ENCODE assay signal across 9 cellular contexts in the genomic region with DNA sequence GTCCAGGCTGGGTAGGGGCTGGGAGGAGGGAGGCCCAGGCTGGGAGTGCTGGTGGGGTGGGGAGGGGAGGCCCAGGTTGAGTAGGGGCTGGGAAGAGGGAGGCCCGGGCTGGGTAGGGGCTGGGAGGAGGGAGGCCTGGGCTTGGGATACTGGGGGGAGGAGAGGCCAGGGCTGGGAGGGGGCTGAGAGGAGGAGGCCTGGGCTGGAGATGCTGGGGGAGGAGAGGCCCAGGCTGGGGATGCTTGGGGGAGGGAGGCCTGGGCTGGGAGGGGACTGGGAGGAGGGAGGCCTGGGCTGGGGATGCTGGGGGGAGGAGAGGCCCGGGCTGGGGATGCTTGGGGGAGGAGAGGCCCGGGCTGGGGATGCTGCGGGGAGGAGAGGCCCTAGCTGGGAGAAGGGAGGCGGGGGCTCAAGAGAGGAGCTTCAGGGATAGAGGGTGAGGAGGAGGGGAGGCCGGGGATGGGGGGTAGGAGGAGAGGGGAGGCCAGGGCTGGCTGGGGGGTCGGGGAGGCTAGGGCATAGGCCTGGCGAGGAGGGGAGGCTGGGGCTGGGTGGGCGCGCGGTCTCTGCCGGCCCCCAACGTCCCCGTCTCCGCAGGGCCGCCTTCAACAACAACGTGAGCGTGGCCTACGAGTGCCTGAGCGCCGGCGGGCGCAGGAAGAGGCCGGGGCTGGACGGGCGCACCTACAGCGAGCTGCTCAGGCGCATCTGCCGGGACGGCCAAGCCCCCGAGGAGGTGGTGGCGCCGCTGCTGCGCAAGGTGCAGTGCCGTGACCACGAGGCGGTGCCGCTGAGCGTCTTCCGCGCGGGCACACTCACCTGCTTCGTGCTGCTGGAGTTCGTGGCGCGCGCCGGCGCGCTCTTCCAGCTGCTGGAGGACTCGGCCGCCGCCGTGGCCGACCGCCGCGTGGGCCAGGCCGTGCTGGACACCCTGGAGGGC. TPM values are rescaled to one million over a fixed set of nuclear protein-coding genes. Genes with fewer than 3 reads are reported as not detected.
DNase-seq lines count a peak whose midpoint lies in the region; ATAC-seq and TF ChIP-seq lines count a peak whose summit lies in the region.
"Had no signal": no experiment of that assay in that cellular context is flagged by ENCODE, and none has a peak within 500 bp of the region (broad histone marks: within the 10 kb centered on the region; RNA-seq: fewer than 3 reads in every experiment).

No MANE protein-coding gene starts in this region.

- no peak overlapping the region for H3K27ac ChIP-seq in HCT116 (ENCODE audit: low read depth, low read length)

- 0 out of 4 replicates have a peak, but pooled peaks cover 0 to 5% of the 10 kb centered on the region in 2 experiments for H3K36me3 ChIP-seq in HCT116 (ENCODE audit: control insufficient read depth in 1 of 2, insufficient read depth in 2 of 2, low read length in 2 of 2)

- TF ChIP-seq CTCF in HCT116 (IDR thresholded peaks at IDR 0.05 in 2 of 3, conservative IDR thresholded peaks at IDR 0.05 in 1 of 3; ENCODE audit: borderline replicate concordance in 1 of 3, insufficient read depth in 1 of 3, low read depth in 2 of 3, low read length in 2 of 3) (no peak), glutamatergic neuron (IDR thresholded peaks at IDR 0.05; ENCODE audit: partially characterized antibody, unreplicated experiment) (no peak), GM10266 (IDR thresholded peaks at IDR 0.05; ENCODE audit: control insufficient read depth, insufficient read depth, low read depth, missing control alignments) (no peak)

- TF ChIP-seq POLR2A in HCT116 (IDR thresholded peaks at IDR 0.05; ENCODE audit: borderline replicate concordance, extremely low read depth, insufficient read depth, insufficient read length), result no peak

- no peaks in the 10 kb centered on the region for H3K4me1 ChIP-seq in HCT116 (ENCODE audit: control insufficient read depth in 1 of 2, insufficient read depth in 2 of 2, low read length in 2 of 2)

- H3K79me2 ChIP-seq in HCT116 (ENCODE audit: insufficient read depth, low read length), result no peaks in the 10 kb centered on the region

- H3K4me2 ChIP-seq in HCT116 (ENCODE audit: low read length), result no peak overlapping the region

- H3K4me1 Mint-ChIP-seq in glutamatergic neuron (ENCODE audit: low read depth, unreplicated experiment), result no peaks in the 10 kb centered on the region

- H3K4me3 Mint-ChIP-seq in glutamatergic neuron (ENCODE audit: unreplicated experiment), result no peak overlapping the region

- no peaks in the 10 kb centered on the region for H4K20me1 ChIP-seq in HCT116 (ENCODE audit: insufficient read depth)

- no peaks in the 10 kb centered on the region for H3K9me3 ChIP-seq in HCT116 (ENCODE audit: control insufficient read depth in 1 of 2, insufficient read depth in 1 of 2, low read depth in 1 of 2, low read length in 2 of 2)

- CTCF ChIA-PET in HCT116 (lab: Charles Lee), result no interaction called here

- no peak overlapping the region for H3K9ac ChIP-seq in HCT116 (ENCODE audit: low read length)

- H2AFZ ChIP-seq in HCT116 (ENCODE audit: low read depth, low read length, poor library complexity, severe bottlenecking), result no peak overlapping the region

- POLR2A ChIA-PET in HCT116 (lab: Charles Lee), result no interaction called here

- no peak overlapping the region for H3K4me3 ChIP-seq in HCT116 (replicated peaks in 1 of 2; ENCODE audit: low read depth in 1 of 2, low read length in 2 of 2)

- H3K36me3 Mint-ChIP-seq in glutamatergic neuron (ENCODE audit: unreplicated experiment), result peaks cover 14% of the 10 kb centered on the region

- H3K27ac Mint-ChIP-seq in glutamatergic neuron (ENCODE audit: unreplicated experiment), result no peak overlapping the region

- DNase-seq in HCT116 (ENCODE audit: low read depth, low spot score) (no peak), activated T-cell treated with anti-CD3 and anti-CD28 coated beads for 48 hours (ENCODE audit: low read depth) (peak; percentile 52), glutamatergic neuron (peak; percentile 72), GM10266 (ENCODE audit: extremely low spot score) (no peak)
- peak; percentile 48 for DNase-seq in stimulated activated CD4-positive, alpha-beta T cell treated with anti-CD3 and anti-CD28 coated beads, Interleukin-2, amount 100 ng/mL, for 4 hours (ENCODE audit: low read depth)

- BruUV-seq in HCT116 (replicated peaks; lab: Mats Ljungman, UMichigan), result no TSS peak

- TF ChIP-seq RAD21 in HCT116 (IDR thresholded peaks at IDR 0.05; ENCODE audit: low read depth), result no peak

- H3K27me3 Mint-ChIP-seq in glutamatergic neuron (ENCODE audit: unreplicated experiment), result peaks cover 11% of the 10 kb centered on the region

- no peaks in the 10 kb centered on the region for H3K27me3 ChIP-seq in HCT116 (ENCODE audit: insufficient read depth, low read length)

- no peaks in the 10 kb centered on the region for H3K9me2 ChIP-seq in HCT116 (ENCODE audit: insufficient read depth)

- intact Hi-C loops in HCT116 (cut with micrococcal nuclease), result no loop called here

- RAD21 ChIA-PET in HCT116 (lab: Charles Lee; ENCODE audit: low non-redundant PET in 1 of 2, low total read pairs in 2 of 2, uncharacterized antibody in 2 of 2, unreplicated experiment in 2 of 2), result no interaction called here

- ATAC-seq in HCT116 (0 out of 2 replicates have a peak, but pooled peaks have one; percentile 35), GM19324 (IDR thresholded peaks at IDR 0.05; ENCODE audit: low FRiP score, unreplicated experiment) (no peak), HG02588 (IDR thresholded peaks at IDR 0.05; ENCODE audit: unreplicated experiment) (no peak), GM21390 (IDR thresholded peaks at IDR 0.05; ENCODE audit: unreplicated experiment) (no peak)

- peaks cover 4% of the 10 kb centered on the region for H3K9me3 Mint-ChIP-seq in glutamatergic neuron (ENCODE audit: unreplicated experiment)

TF ChIP-seq in HCT116, 20 proteins besides CTCF, POLR2A, EP300 and RAD21:
- no peak for TF ChIP-seq MAX (IDR thresholded peaks at IDR 0.05)
- TF ChIP-seq CBX3 (IDR thresholded peaks at IDR 0.05; ENCODE audit: low read depth), result no peak
- no peak for TF ChIP-seq SP1 (IDR thresholded peaks at IDR 0.05; ENCODE audit: low read depth)
- TF ChIP-seq ZNF274 (IDR thresholded peaks at IDR 0.05; ENCODE audit: low read depth, low read length), result no peak
- TF ChIP-seq JUND (IDR thresholded peaks at IDR 0.05), result no peak
- TF ChIP-seq CEBPB (IDR thresholded peaks at IDR 0.05; ENCODE audit: low read depth), result no peak
- TF ChIP-seq ELF1 (IDR thresholded peaks at IDR 0.05; ENCODE audit: borderline replicate concordance, low read depth), result no peak
- no peak for TF ChIP-seq SIN3A (IDR thresholded peaks at IDR 0.05; ENCODE audit: low read depth)
TF ChIP-seq in HCT116: peak in this region for 0.

RNA-seq across cellular contexts. Expression of gene TPGS1, which starts 11.3 kb away (rescaled TPM):
- total RNA-seq in HCT116 (2021; ENCODE audit: unreplicated experiment) (19.1 TPM), glutamatergic neuron (ENCODE audit: unreplicated experiment) (20.0 TPM)
- polyA plus RNA-seq in HCT116 (2012), result 8.6 and 8.8 TPM in 2 replicates

RNA-seq across cellular contexts. Expression of gene CDC34, which starts 13.0 kb away (rescaled TPM):
- total RNA-seq in HCT116 (2021; ENCODE audit: unreplicated experiment) (87.4 TPM), glutamatergic neuron (ENCODE audit: unreplicated experiment) (136 TPM)
- 89.3 and 95.6 TPM in 2 replicates for polyA plus RNA-seq in HCT116 (2012)

RNA-seq across cellular contexts. Expression of gene MADCAM1, which starts 22.3 kb away (rescaled TPM):
- 0.57 TPM for total RNA-seq in HCT116 (2021; ENCODE audit: unreplicated experiment)
- 0.16 and 0.31 TPM in 2 replicates for polyA plus RNA-seq in HCT116 (2012)
- total RNA-seq in glutamatergic neuron (ENCODE audit: unreplicated experiment), result 1.7 TPM

RNA-seq across cellular contexts. Expression of gene GZMM, which starts 25.3 kb away (rescaled TPM):
- total RNA-seq in HCT116 (2021; ENCODE audit: unreplicated experiment), result 0.59 TPM
- 0.53 and 0.67 TPM in 2 replicates for polyA plus RNA-seq in HCT116 (2012)
- total RNA-seq in glutamatergic neuron (ENCODE audit: unreplicated experiment), result 0.47 TPM
- total RNA-seq: osteocyte had no signal

RNA-seq across cellular contexts. Expression of gene BSG, which starts 53.8 kb away (rescaled TPM):
- total RNA-seq in HCT116 (2021; ENCODE audit: unreplicated experiment) (603 TPM), glutamatergic neuron (ENCODE audit: unreplicated experiment) (470 TPM)
- polyA plus RNA-seq in HCT116 (2012), result 735 and 929 TPM in 2 replicates

Comparison
In these comparisons a context has a peak if more than half of its experiments do, and no peak if none do; other contexts are left out.
1. DNase-seq: peak in activated T-cell treated with anti-CD3 and anti-CD28 coated beads for 48 hours (single experiment), glutamatergic neuron (single experiment) and stimulated activated CD4-positive, alpha-beta T cell treated with anti-CD3 and anti-CD28 coated beads, Interleukin-2, amount 100 ng/mL, for 4 hours (single experiment); none in HCT116 (single experiment) and GM10266 (single experiment).